8 cellular contexts compared by ENCODE assay signal in the genomic region with DNA sequence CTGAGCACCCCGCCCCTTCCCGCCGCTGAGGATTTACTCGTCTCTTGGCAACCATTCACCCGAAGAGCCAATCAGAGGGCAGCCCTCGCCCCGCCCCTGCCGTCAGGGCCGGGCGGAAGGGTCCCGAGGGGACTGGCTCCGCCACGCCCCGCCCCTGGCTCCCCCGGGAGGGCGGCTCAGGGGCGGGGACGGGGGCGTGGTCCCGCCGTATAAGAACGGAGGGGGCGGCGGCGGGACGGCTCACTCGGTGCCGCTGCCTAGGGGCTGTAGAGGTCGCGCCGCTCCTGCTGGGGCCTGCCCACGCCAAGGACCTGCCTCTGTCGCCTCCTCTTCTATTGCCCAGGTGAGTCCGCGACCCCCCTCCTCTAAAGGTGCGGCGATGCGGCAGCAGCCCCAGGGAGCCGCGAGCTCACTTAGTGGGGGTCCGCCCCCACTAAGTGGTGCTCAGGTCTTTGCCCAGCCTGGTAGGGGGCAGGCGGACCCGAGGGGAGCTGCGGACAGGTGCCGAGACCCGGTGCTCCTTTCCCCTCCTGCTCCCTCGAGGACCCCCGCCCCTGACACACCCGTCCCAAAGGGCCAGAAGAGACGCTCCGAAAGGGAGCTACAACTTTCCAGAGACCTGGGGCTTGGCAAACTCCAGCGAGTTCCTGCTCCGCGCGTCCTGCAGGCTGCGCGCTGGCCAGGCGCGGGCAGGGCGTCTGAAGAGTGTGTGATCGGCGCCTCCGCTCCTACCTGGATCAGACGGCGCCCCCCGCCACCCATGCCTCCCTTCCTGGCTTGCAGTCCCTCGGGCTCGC. TPM values are rescaled to one million over a fixed set of nuclear protein-coding genes. Genes with fewer than 3 reads are reported as not detected.
DNase-seq lines count a peak whose midpoint lies in the region; ATAC-seq, FAIRE-seq and TF ChIP-seq lines count a peak whose summit lies in the region.

A gene (plus strand): TSS at position 238 of the 797 bp plus-strand sequence. CDS start 16,821 bp downstream, outside the sequence.

- H3K9me3 ChIP-seq in kidney (ENCODE audit: control insufficient read depth in 1 of 2, low read length in 2 of 2) = no peaks in the 10 kb centered on the region

- FAIRE-seq in kidney (lab: Jason Lieb, UNC) = no peak

- peak within 1 kb of the TSS; percentile 88 to 91 for H3K4me3 ChIP-seq in kidney (ENCODE audit: low read length in 2 of 2)

- peak within 1 kb of the TSS; percentile 88 to 92 for H3K27ac ChIP-seq in kidney (ENCODE audit: low read depth in 2 of 2, low read length in 2 of 2)

- no peak for TF ChIP-seq CTCF in kidney (IDR thresholded peaks at IDR 0.05; ENCODE audit: borderline replicate concordance, extremely low read depth, insufficient read depth)

- peak; percentile 81 for TF ChIP-seq POLR2A in GM19099 (IDR thresholded peaks at IDR 0.05; ENCODE audit: extremely low read depth, insufficient read length, low read depth)

- peaks cover 8 to 9% of the 10 kb centered on the region in 2 donors for H3K4me1 ChIP-seq in kidney (ENCODE audit: control insufficient read depth in 1 of 2, insufficient read depth in 1 of 2, low read depth in 1 of 2, low read length in 2 of 2)

- no peaks in the 10 kb centered on the region for H3K36me3 ChIP-seq in kidney (ENCODE audit: control insufficient read depth in 1 of 2, insufficient read depth in 2 of 2, low read length in 2 of 2)

- peak within 1 kb of the TSS; percentile 78 to 92 for H3K9ac ChIP-seq in kidney (ENCODE audit: low read length in 2 of 2)

- DNase-seq in Ammon's horn (ENCODE audit: low spot score) = peak; percentile 98
- peak; percentile 85 to 99 for DNase-seq in NCI-H446 (lab: John Stamatoyannopoulos, UW)
- DNase-seq in cerebellar nuclear complex (lab: John Stamatoyannopoulos, UW) = peak; percentile 50 to 54
- DNase-seq in kidney = peak; percentile 99
- peak; percentile 93 to 95 (median 95) for DNase-seq in stimulated activated CD4-positive, alpha-beta T cell treated with anti-CD3 and anti-CD28 coated beads, Interleukin-12 subunit alpha, Interleukin-12 subunit beta, amount 100 ng/mL, for 48 hours (ENCODE audit: low read depth in 2 of 3, low spot score in 1 of 3)

- ATAC-seq in HG03354 (IDR thresholded peaks at IDR 0.05; ENCODE audit: poor library complexity, severe bottlenecking, unreplicated experiment) = peak; percentile 92
- peak; percentile 94 for ATAC-seq in activated CD4-positive, CD25-positive, alpha-beta regulatory T cell treated with anti-CD3 and anti-CD28 coated beads, Interleukin-2, amount 50 U/mL, for 24 hours

- intact Hi-C loops in kidney (cut with DNase I) = no loop called here

RNA-seq across cellular contexts. Expression of the gene that starts here (rescaled TPM):
- 22.2 TPM for total RNA-seq in kidney
- polyA plus RNA-seq in kidney (ENCODE audit: insufficient read depth, low read depth, low replicate concordance) = 6.1 TPM

Comparison
In these comparisons a context has a peak if more than half of its experiments do, and no peak if none do; other contexts are left out.
1. Peak in every context shown above with its lines: DNase-seq, ATAC-seq, H3K4me3 ChIP-seq and H3K27ac ChIP-seq.